Comparison of ENCODE assay signal across 17 cellular contexts in the genomic region with DNA sequence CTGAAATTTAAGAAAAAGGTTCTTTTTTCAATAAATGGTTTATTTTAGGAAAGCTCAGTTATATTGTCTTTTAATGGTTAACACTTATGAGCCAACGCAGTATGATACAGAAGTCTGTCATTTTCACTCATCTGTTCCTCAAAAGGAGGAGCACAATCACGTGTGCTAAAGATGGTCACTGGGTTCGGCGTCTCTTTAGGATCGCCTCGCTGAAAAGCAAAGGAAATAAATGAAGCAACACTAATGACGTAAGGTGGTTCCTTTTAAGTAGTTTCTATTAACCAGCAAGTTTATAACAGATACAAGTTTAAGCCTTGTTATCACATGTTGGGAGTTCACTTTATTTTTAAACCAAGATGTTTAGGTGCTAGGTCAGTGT.
"Had no signal": no experiment of that assay in that cellular context is flagged by ENCODE, and none has a peak within 500 bp of the region (broad histone marks: within the 10 kb centered on the region; RNA-seq: fewer than 3 reads in every experiment).

No MANE protein-coding gene starts in this region.

- H3K4me3 Mint-ChIP-seq: natural killer cell had no signal

- H3K4me1 ChIP-seq: adrenal gland, colonic mucosa, prostate gland, sigmoid colon, upper lobe of left lung had no signal

- H3K27ac ChIP-seq: adrenal gland, colonic mucosa, epithelial cell of prostate, prostate gland, sigmoid colon, upper lobe of left lung had no signal

- H3K9me3 ChIP-seq: colonic mucosa, mucosa of descending colon, prostate gland, sigmoid colon, upper lobe of left lung had no signal

- H3K36me3 ChIP-seq: colonic mucosa had no signal

- H3K4me3 ChIP-seq: adrenal gland, colonic mucosa, mucosa of descending colon, prostate gland, sigmoid colon, upper lobe of left lung had no signal

- DNase-seq: activated CD4-positive, CD25-positive, alpha-beta regulatory T cell; activated naive CD4-positive, alpha-beta T cell treated with anti-CD3 and anti-CD28 coated beads, Interleukin-2, amount 50 U/mL, for 16 hours; activated T-cell treated with anti-CD3 and anti-CD28 coated beads, Interleukin-2, amount 50 U/mL, for 1 hour; caudate nucleus; colonic mucosa; effector CD4-positive, alpha-beta T cell; hippocampal formation; mucosa of descending colon; natural killer cell; sigmoid colon; stimulated activated CD4-positive, alpha-beta T cell treated with anti-CD3 and anti-CD28 coated beads, Interleukin-2, amount 100 ng/mL, for 48 hours; stimulated activated naive CD4-positive, alpha-beta T cell treated with Interleukin-2 at 50 U/mL for 16 hours; T-helper 1 cell; upper lobe of left lung had no signal

- ATAC-seq: mucosa of descending colon, natural killer cell had no signal

- H3K27me3 ChIP-seq: adrenal gland, colonic mucosa, sigmoid colon, upper lobe of left lung had no signal
